In the genomic region with DNA sequence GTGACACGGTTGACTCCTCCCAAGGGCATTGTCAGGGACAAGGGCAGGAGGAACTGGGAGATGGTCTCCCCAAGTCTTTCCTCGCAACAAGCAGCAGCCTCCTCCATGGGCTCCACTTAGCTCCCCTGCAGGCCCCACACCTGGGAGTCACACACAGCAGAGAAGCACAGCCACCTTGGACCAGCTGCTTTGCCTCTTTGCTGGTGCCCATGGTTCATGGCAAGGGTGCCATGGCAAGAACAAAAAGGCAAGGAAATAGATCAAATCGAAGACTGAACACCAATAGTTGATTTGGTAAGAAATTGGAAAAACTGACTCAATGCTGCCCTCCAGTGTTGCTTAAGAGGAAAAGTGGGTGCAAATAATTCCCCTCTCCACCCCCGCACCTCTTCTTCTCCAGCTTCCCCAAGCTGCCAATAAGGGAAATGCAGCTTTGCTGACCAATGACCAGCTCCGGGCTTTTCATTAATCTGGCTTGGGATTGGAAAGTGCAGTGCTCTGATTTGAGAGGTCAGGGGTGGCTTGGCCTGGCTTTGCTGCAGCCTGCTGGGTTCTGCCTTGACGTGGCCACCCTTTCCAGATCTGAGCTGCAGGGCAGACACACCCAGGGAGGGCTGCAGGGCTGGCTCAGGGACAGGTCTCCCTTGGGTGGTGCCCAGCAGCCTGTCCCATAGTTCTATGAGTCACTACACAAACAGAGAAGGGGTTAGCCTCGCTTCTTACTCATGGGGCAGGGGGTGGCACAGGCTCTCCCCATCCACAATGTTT, we compare ENCODE assay signal across 1 cellular context.
TF ChIP-seq lines count a peak whose summit lies in the region.

No MANE protein-coding gene starts in this region.

TF ChIP-seq in GM12878, 131 proteins besides CTCF, POLR2A, EP300 and RAD21 (continued from another document and continues in another):
- TF ChIP-seq ZZZ3 (IDR thresholded peaks at IDR 0.05; ENCODE audit: control insufficient read depth, insufficient read length, low read depth) (no peak), CEBPB (IDR thresholded peaks at IDR 0.05; ENCODE audit: borderline replicate concordance in 1 of 2, low read depth in 2 of 2, low read length in 2 of 2) (no peak), POLR2AphosphoS2 (IDR thresholded peaks at IDR 0.05; ENCODE audit: low read depth, low read length) (no peak), IKZF1 (conservative IDR thresholded peaks at IDR 0.05) (peak; percentile 73), KLF5 (IDR thresholded peaks at IDR 0.05; ENCODE audit: partially characterized antibody) (no peak), DPF2 (IDR thresholded peaks at IDR 0.05) (peak; percentile 35; the same call in 1 of the 2 replicates), CBFB (IDR thresholded peaks at IDR 0.05; ENCODE audit: low read depth) (no peak), YY1 (IDR thresholded peaks at IDR 0.05; ENCODE audit: low read depth, low read length) (no peak; the same call in 1 of the 2 replicates), CREB1 (IDR thresholded peaks at IDR 0.05; ENCODE audit: low read depth) (no peak), RFX5 (IDR thresholded peaks at IDR 0.05; ENCODE audit: low read depth, low read length) (no peak), RELA (IDR thresholded peaks at IDR 0.05; ENCODE audit: borderline replicate concordance, partially characterized antibody) (no peak), ESRRA (IDR thresholded peaks at IDR 0.05; ENCODE audit: low read length) (no peak), EGR1 (IDR thresholded peaks at IDR 0.05; ENCODE audit: borderline replicate concordance in 1 of 2, low read depth in 2 of 2, low read length in 2 of 2) (peak in 1 of 2 experiments; percentile 99; a peak in 2 of 3 replicates), ZNF24 (IDR thresholded peaks at IDR 0.05) (no peak), HDGF (IDR thresholded peaks at IDR 0.05) (no peak), MYB (IDR thresholded peaks at IDR 0.05; ENCODE audit: borderline replicate concordance, low read depth, low read length) (no peak), NFXL1 (IDR thresholded peaks at IDR 0.05; ENCODE audit: borderline replicate concordance) (no peak), NFIC (IDR thresholded peaks at IDR 0.05; ENCODE audit: low read depth, low read length) (peak; percentile 62), SUPT20H (IDR thresholded peaks at IDR 0.05; ENCODE audit: borderline replicate concordance, control insufficient read depth, low read depth, low read length) (no peak), YBX1 (IDR thresholded peaks at IDR 0.05) (no peak), GABPA (IDR thresholded peaks at IDR 0.05; ENCODE audit: low read depth) (no peak), RB1 (IDR thresholded peaks at IDR 0.05; ENCODE audit: borderline replicate concordance) (no peak), POU2F2 (IDR thresholded peaks at IDR 0.05; ENCODE audit: borderline replicate concordance, low read depth, low read length) (no peak), IRF4 (IDR thresholded peaks at IDR 0.05; ENCODE audit: low read depth, low read length) (no peak; the same call in 1 of the 2 replicates), ZSCAN29 (IDR thresholded peaks at IDR 0.05) (no peak), TCF7 (IDR thresholded peaks at IDR 0.05; ENCODE audit: borderline replicate concordance) (no peak), CHD4 (IDR thresholded peaks at IDR 0.05) (0 out of 2 replicates have a peak, but pooled peaks have one; percentile 59), CHD1 (IDR thresholded peaks at IDR 0.05; ENCODE audit: low read depth, low read length) (no peak), HDAC2 (IDR thresholded peaks at IDR 0.05) (no peak), ETV6 (conservative IDR thresholded peaks at IDR 0.05 in 1 of 2, IDR thresholded peaks at IDR 0.05 in 1 of 2; ENCODE audit: borderline replicate concordance in 1 of 2, low read depth in 1 of 2) (no peak; a peak in 1 of 4 replicates), SIX5 (IDR thresholded peaks at IDR 0.05; ENCODE audit: low read depth, low read length, severe bottlenecking) (no peak), TCF3 (IDR thresholded peaks at IDR 0.05; ENCODE audit: borderline replicate concordance, insufficient read depth, low read depth, low read length) (0 out of 2 replicates have a peak, but pooled peaks have one; percentile 10), MEF2A (IDR thresholded peaks at IDR 0.05; ENCODE audit: insufficient read depth, low read depth, low read length) (0 out of 2 replicates have a peak, but pooled peaks have one; percentile 37), ATF7 (IDR thresholded peaks at IDR 0.05; ENCODE audit: low read depth) (no peak), STAT1 (conservative IDR thresholded peaks at IDR 0.05) (no peak), RBBP5 (conservative IDR thresholded peaks at IDR 0.05) (no peak)
- TF ChIP-seq, protein P1, sequence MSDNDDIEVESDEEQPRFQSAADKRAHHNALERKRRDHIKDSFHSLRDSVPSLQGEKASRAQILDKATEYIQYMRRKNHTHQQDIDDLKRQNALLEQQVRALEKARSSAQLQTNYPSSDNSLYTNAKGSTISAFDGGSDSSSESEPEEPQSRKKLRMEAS (IDR thresholded peaks at IDR 0.05; ENCODE audit: low read depth, low read length): no peak
- TF ChIP-seq, protein P2, sequence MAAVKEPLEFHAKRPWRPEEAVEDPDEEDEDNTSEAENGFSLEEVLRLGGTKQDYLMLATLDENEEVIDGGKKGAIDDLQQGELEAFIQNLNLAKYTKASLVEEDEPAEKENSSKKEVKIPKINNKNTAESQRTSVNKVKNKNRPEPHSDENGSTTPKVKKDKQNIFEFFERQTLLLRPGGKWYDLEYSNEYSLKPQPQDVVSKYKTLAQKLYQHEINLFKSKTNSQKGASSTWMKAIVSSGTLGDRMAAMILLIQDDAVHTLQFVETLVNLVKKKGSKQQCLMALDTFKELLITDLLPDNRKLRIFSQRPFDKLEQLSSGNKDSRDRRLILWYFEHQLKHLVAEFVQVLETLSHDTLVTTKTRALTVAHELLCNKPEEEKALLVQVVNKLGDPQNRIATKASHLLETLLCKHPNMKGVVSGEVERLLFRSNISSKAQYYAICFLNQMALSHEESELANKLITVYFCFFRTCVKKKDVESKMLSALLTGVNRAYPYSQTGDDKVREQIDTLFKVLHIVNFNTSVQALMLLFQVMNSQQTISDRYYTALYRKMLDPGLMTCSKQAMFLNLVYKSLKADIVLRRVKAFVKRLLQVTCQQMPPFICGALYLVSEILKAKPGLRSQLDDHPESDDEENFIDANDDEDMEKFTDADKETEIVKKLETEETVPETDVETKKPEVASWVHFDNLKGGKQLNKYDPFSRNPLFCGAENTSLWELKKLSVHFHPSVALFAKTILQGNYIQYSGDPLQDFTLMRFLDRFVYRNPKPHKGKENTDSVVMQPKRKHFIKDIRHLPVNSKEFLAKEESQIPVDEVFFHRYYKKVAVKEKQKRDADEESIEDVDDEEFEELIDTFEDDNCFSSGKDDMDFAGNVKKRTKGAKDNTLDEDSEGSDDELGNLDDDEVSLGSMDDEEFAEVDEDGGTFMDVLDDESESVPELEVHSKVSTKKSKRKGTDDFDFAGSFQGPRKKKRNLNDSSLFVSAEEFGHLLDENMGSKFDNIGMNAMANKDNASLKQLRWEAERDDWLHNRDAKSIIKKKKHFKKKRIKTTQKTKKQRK (IDR thresholded peaks at IDR 0.05; ENCODE audit: low read depth, low read length): no peak
- TF ChIP-seq, protein P3, sequence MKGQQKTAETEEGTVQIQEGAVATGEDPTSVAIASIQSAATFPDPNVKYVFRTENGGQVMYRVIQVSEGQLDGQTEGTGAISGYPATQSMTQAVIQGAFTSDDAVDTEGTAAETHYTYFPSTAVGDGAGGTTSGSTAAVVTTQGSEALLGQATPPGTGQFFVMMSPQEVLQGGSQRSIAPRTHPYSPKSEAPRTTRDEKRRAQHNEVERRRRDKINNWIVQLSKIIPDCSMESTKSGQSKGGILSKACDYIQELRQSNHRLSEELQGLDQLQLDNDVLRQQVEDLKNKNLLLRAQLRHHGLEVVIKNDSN (IDR thresholded peaks at IDR 0.05; ENCODE audit: borderline replicate concordance, extremely low read length, insufficient read depth, low read depth, low read length): no peak
- TF ChIP-seq, protein P4, sequence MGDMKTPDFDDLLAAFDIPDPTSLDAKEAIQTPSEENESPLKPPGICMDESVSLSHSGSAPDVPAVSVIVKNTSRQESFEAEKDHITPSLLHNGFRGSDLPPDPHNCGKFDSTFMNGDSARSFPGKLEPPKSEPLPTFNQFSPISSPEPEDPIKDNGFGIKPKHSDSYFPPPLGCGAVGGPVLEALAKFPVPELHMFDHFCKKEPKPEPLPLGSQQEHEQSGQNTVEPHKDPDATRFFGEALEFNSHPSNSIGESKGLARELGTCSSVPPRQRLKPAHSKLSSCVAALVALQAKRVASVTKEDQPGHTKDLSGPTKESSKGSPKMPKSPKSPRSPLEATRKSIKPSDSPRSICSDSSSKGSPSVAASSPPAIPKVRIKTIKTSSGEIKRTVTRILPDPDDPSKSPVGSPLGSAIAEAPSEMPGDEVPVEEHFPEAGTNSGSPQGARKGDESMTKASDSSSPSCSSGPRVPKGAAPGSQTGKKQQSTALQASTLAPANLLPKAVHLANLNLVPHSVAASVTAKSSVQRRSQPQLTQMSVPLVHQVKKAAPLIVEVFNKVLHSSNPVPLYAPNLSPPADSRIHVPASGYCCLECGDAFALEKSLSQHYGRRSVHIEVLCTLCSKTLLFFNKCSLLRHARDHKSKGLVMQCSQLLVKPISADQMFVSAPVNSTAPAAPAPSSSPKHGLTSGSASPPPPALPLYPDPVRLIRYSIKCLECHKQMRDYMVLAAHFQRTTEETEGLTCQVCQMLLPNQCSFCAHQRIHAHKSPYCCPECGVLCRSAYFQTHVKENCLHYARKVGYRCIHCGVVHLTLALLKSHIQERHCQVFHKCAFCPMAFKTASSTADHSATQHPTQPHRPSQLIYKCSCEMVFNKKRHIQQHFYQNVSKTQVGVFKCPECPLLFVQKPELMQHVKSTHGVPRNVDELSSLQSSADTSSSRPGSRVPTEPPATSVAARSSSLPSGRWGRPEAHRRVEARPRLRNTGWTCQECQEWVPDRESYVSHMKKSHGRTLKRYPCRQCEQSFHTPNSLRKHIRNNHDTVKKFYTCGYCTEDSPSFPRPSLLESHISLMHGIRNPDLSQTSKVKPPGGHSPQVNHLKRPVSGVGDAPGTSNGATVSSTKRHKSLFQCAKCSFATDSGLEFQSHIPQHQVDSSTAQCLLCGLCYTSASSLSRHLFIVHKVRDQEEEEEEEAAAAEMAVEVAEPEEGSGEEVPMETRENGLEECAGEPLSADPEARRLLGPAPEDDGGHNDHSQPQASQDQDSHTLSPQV (IDR thresholded peaks at IDR 0.05): no peak
- TF ChIP-seq, protein P5, sequence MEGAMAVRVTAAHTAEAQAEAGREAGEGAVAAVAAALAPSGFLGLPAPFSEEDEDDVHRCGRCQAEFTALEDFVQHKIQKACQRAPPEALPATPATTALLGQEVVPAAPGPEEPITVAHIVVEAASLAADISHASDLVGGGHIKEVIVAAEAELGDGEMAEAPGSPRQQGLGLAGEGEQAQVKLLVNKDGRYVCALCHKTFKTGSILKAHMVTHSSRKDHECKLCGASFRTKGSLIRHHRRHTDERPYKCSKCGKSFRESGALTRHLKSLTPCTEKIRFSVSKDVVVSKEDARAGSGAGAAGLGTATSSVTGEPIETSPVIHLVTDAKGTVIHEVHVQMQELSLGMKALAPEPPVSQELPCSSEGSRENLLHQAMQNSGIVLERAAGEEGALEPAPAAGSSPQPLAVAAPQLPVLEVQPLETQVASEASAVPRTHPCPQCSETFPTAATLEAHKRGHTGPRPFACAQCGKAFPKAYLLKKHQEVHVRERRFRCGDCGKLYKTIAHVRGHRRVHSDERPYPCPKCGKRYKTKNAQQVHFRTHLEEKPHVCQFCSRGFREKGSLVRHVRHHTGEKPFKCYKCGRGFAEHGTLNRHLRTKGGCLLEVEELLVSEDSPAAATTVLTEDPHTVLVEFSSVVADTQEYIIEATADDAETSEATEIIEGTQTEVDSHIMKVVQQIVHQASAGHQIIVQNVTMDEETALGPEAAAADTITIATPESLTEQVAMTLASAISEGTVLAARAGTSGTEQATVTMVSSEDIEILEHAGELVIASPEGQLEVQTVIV (IDR thresholded peaks at IDR 0.05; ENCODE audit: borderline replicate concordance, partially characterized antibody): no peak
- TF ChIP-seq, protein P6, sequence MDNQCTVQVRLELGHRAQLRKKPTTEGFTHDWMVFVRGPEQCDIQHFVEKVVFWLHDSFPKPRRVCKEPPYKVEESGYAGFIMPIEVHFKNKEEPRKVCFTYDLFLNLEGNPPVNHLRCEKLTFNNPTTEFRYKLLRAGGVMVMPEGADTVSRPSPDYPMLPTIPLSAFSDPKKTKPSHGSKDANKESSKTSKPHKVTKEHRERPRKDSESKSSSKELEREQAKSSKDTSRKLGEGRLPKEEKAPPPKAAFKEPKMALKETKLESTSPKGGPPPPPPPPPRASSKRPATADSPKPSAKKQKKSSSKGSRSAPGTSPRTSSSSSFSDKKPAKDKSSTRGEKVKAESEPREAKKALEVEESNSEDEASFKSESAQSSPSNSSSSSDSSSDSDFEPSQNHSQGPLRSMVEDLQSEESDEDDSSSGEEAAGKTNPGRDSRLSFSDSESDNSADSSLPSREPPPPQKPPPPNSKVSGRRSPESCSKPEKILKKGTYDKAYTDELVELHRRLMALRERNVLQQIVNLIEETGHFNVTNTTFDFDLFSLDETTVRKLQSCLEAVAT (IDR thresholded peaks at IDR 0.05): peak; percentile 51; the same call in 1 of the 2 replicates
- TF ChIP-seq, protein P7, sequence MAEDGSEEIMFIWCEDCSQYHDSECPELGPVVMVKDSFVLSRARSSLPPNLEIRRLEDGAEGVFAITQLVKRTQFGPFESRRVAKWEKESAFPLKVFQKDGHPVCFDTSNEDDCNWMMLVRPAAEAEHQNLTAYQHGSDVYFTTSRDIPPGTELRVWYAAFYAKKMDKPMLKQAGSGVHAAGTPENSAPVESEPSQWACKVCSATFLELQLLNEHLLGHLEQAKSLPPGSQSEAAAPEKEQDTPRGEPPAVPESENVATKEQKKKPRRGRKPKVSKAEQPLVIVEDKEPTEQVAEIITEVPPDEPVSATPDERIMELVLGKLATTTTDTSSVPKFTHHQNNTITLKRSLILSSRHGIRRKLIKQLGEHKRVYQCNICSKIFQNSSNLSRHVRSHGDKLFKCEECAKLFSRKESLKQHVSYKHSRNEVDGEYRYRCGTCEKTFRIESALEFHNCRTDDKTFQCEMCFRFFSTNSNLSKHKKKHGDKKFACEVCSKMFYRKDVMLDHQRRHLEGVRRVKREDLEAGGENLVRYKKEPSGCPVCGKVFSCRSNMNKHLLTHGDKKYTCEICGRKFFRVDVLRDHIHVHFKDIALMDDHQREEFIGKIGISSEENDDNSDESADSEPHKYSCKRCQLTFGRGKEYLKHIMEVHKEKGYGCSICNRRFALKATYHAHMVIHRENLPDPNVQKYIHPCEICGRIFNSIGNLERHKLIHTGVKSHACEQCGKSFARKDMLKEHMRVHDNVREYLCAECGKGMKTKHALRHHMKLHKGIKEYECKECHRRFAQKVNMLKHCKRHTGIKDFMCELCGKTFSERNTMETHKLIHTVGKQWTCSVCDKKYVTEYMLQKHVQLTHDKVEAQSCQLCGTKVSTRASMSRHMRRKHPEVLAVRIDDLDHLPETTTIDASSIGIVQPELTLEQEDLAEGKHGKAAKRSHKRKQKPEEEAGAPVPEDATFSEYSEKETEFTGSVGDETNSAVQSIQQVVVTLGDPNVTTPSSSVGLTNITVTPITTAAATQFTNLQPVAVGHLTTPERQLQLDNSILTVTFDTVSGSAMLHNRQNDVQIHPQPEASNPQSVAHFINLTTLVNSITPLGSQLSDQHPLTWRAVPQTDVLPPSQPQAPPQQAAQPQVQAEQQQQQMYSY (CRISPR knock-in tag; IDR thresholded peaks at IDR 0.05): no peak
- TF ChIP-seq, protein P8, sequence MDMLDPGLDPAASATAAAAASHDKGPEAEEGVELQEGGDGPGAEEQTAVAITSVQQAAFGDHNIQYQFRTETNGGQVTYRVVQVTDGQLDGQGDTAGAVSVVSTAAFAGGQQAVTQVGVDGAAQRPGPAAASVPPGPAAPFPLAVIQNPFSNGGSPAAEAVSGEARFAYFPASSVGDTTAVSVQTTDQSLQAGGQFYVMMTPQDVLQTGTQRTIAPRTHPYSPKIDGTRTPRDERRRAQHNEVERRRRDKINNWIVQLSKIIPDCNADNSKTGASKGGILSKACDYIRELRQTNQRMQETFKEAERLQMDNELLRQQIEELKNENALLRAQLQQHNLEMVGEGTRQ (IDR thresholded peaks at IDR 0.05; ENCODE audit: borderline replicate concordance, low read depth, low read length): no peak
